Comparison of ENCODE assay signal across 10 cellular contexts in genomic region chr2:46847726-46848421, GRCh38.
A peak's percentile ranks its signal among the peaks of the same experiment; 100 is the strongest.
DNase-seq lines count a peak whose midpoint lies in the region; ATAC-seq and TF ChIP-seq lines count a peak whose summit lies in the region.
"Had no signal": no experiment of that assay in that cellular context is flagged by ENCODE, and none has a peak within 500 bp of the region (broad histone marks: within the 10 kb centered on the region; RNA-seq: fewer than 3 reads in every experiment).

No MANE protein-coding gene starts in this region.

- H3K27ac ChIP-seq in Panc1 (ENCODE audit: low read length) (peak overlapping the region; percentile 62; the same call in 1 of the 2 replicates), epithelial cell of prostate (peak overlapping the region; percentile 40), muscle layer of colon (ENCODE audit: low read depth, low read length) (peak overlapping the region; percentile 78), upper lobe of left lung (peak overlapping the region; percentile 73 to 90 (median 82))
- H3K27ac ChIP-seq: KMS-11 had no signal

- no peak overlapping the region for H3K27ac Mint-ChIP-seq in T-helper 17 cell

- H3K4me1 ChIP-seq in Panc1 (ENCODE audit: control insufficient read depth, insufficient read depth, low read length) (peaks cover 51% of the 10 kb centered on the region), muscle layer of colon (ENCODE audit: insufficient read depth, low read length) (peaks cover 77% of the 10 kb centered on the region), upper lobe of left lung (peaks cover 55 to 61% (median 57%) of the 10 kb centered on the region in 4 donors)

- H3K36me3 ChIP-seq in Panc1 (ENCODE audit: control insufficient read depth, insufficient read depth, low read length) (no peaks in the 10 kb centered on the region), muscle layer of colon (ENCODE audit: insufficient read depth, low read length) (no peaks in the 10 kb centered on the region), upper lobe of left lung (no peaks in the 10 kb centered on the region)

- no peaks in the 10 kb centered on the region for H3K36me3 Mint-ChIP-seq in T-helper 17 cell (ENCODE audit: low read depth)

- H3K9ac ChIP-seq in muscle layer of colon (ENCODE audit: low read length), result peak overlapping the region; percentile 36
- H3K9ac ChIP-seq: KMS-11 had no signal

- in situ Hi-C loops in Panc1 (cut with HindIII; ENCODE audit: low pct_unique_long_range_greater_than_20kb, low sequenced_read_pairs), result no loop called here

- intact Hi-C loops in Panc1 (cut with micrococcal nuclease; ENCODE audit: unreplicated experiment), result no loop called here

- TF ChIP-seq EP300 in upper lobe of left lung (IDR thresholded peaks at IDR 0.05), result no peak

- H3K4me1 Mint-ChIP-seq in T-helper 17 cell, result no peaks in the 10 kb centered on the region

- TF ChIP-seq CTCF in Panc1 (IDR thresholded peaks at IDR 0.05), result no peak
- TF ChIP-seq CTCF in upper lobe of left lung (IDR thresholded peaks at IDR 0.05), result no peak

- BruUV-seq in Panc1 (replicated peaks; lab: Mats Ljungman, UMichigan), result no TSS peak

- TF ChIP-seq POLR2A in upper lobe of left lung (IDR thresholded peaks at IDR 0.05), result no peak

- CTCF ChIA-PET in Panc1 (lab: Charles Lee), result interaction anchor here (0.6 kb wide), 1 partner anchor 31 kb away, joined by 5 read pairs; no protein-coding TSS in a partner anchor

- no peaks in the 10 kb centered on the region for H3K9me3 ChIP-seq in Panc1 (ENCODE audit: control insufficient read depth, insufficient read depth, low read depth, low read length)
- no peaks in the 10 kb centered on the region for H3K9me3 ChIP-seq in muscle layer of colon (ENCODE audit: low read length)
- peaks cover 0 to under 1% (median 0%) of the 10 kb centered on the region in 4 donors for H3K9me3 ChIP-seq in upper lobe of left lung
- no peaks in the 10 kb centered on the region for H3K9me3 ChIP-seq in T-helper 17 cell (ENCODE audit: control insufficient read depth, low read length, poor library complexity, severe bottlenecking)

- no peak for ATAC-seq in Panc1
- peak in 1 of 2 donors; percentile 68 for ATAC-seq in upper lobe of left lung (ENCODE audit: low FRiP score in 2 of 2)
- no peak for ATAC-seq in T-helper 17 cell
- ATAC-seq in GM21576 (IDR thresholded peaks at IDR 0.05; ENCODE audit: unreplicated experiment), result no peak
- ATAC-seq in GM19023 (IDR thresholded peaks at IDR 0.05; ENCODE audit: unreplicated experiment), result no peak
- ATAC-seq: GM12878 had no signal

- no peaks in the 10 kb centered on the region for H3K27me3 ChIP-seq in Panc1 (ENCODE audit: control insufficient read depth, insufficient read depth, low read length)
- H3K27me3 ChIP-seq in muscle layer of colon (ENCODE audit: control insufficient read depth in 1 of 2, insufficient read depth in 2 of 2, low read length in 2 of 2), result no peaks in the 10 kb centered on the region
- H3K27me3 ChIP-seq in upper lobe of left lung, result no peaks in the 10 kb centered on the region

- DNase-seq in Panc1 (ENCODE audit: low read depth, low spot score) (no peak), epithelial cell of prostate (ENCODE audit: low read depth, low spot score) (no peak), upper lobe of left lung (no peak), NCI-H146 (lab: John Stamatoyannopoulos, UW) (no peak), T-helper 17 cell (no peak)

- peaks cover 34% of the 10 kb centered on the region for H3K27me3 Mint-ChIP-seq in T-helper 17 cell

- POLR2A ChIA-PET in Panc1 (lab: Charles Lee), result no interaction called here

- 78 to 81% methylated on average over 4 to 5 of the region's 5 CpGs for WGBS in upper lobe of left lung, 2 donors

- H3K4me3 Mint-ChIP-seq in T-helper 17 cell, result no peak overlapping the region

- H3K4me3 ChIP-seq in Panc1 (ENCODE audit: low read depth in 2 of 2, low read length in 2 of 2) (no peak overlapping the region), muscle layer of colon (ENCODE audit: low read depth in 1 of 2, low read length in 2 of 2) (peak overlapping the region in 1 of 2 donors; percentile 19), upper lobe of left lung (no peak overlapping the region)
- H3K4me3 ChIP-seq: GM12878 had no signal
